ENCODE assay signal across 24 cellular contexts in genomic region chr7:105600720-105601550, GRCh38. TPM values are rescaled to one million over a fixed set of nuclear protein-coding genes. Genes with fewer than 3 reads are reported as not detected.
DNase-seq lines count a peak whose midpoint lies in the region; ATAC-seq and TF ChIP-seq lines count a peak whose summit lies in the region.
"Had no signal": no experiment of that assay in that cellular context is flagged by ENCODE, and none has a peak within 500 bp of the region (broad histone marks: within the 10 kb centered on the region; RNA-seq: fewer than 3 reads in every experiment).

No MANE protein-coding gene starts in this region.

- CTCF ChIA-PET in HCT116 (lab: Charles Lee) = no interaction called here

- no peaks in the 10 kb centered on the region for H3K79me2 ChIP-seq in HCT116 (ENCODE audit: insufficient read depth, low read length)
- H3K79me2 ChIP-seq: hepatocyte had no signal

- ATAC-seq in HCT116 (peak; percentile 55; the same call in 1 of the 2 replicates), upper lobe of left lung (ENCODE audit: low FRiP score in 2 of 2) (peak; percentile 64 to 90), HG02970 (IDR thresholded peaks at IDR 0.05; ENCODE audit: low FRiP score, unreplicated experiment) (no peak)
- ATAC-seq: psoas muscle had no signal

- H3K27me3 ChIP-seq in HCT116 (ENCODE audit: insufficient read depth, low read length) = no peaks in the 10 kb centered on the region
- no peaks in the 10 kb centered on the region for H3K27me3 ChIP-seq in upper lobe of left lung
- H3K27me3 ChIP-seq: hepatocyte had no signal

- H3K9me3 ChIP-seq in HCT116 (ENCODE audit: control insufficient read depth in 1 of 2, insufficient read depth in 1 of 2, low read depth in 1 of 2, low read length in 2 of 2) (no peaks in the 10 kb centered on the region), upper lobe of left lung (no peaks in the 10 kb centered on the region)
- H3K9me3 ChIP-seq: psoas muscle had no signal

- intact Hi-C loops in HCT116 (cut with micrococcal nuclease) = no loop called here

- TF ChIP-seq RAD21 in HCT116 (IDR thresholded peaks at IDR 0.05; ENCODE audit: low read depth) = no peak

- no peak for TF ChIP-seq POLR2A in HCT116 (IDR thresholded peaks at IDR 0.05; ENCODE audit: borderline replicate concordance, extremely low read depth, insufficient read depth, insufficient read length)
- TF ChIP-seq POLR2A in upper lobe of left lung (IDR thresholded peaks at IDR 0.05) = no peak

- H3K4me2 ChIP-seq in HCT116 (ENCODE audit: low read length) = no peak overlapping the region
- H3K4me2 ChIP-seq: hepatocyte, KMS-11 had no signal

- no peak overlapping the region for H3K4me3 ChIP-seq in HCT116 (replicated peaks in 1 of 2; ENCODE audit: low read depth in 1 of 2, low read length in 2 of 2)
- H3K4me3 ChIP-seq in upper lobe of left lung = no peak overlapping the region
- H3K4me3 ChIP-seq: hepatocyte, psoas muscle had no signal

- no TSS peak for BruUV-seq in HCT116 (replicated peaks; lab: Mats Ljungman, UMichigan)

- TF ChIP-seq CTCF in HCT116 (IDR thresholded peaks at IDR 0.05 in 2 of 3, conservative IDR thresholded peaks at IDR 0.05 in 1 of 3; ENCODE audit: borderline replicate concordance in 1 of 3, insufficient read depth in 1 of 3, low read depth in 2 of 3, low read length in 2 of 3) (no peak), upper lobe of left lung (IDR thresholded peaks at IDR 0.05) (no peak)

- H3K27ac ChIP-seq in HCT116 (ENCODE audit: low read depth, low read length) (no peak overlapping the region), upper lobe of left lung (no peak overlapping the region)
- H3K27ac ChIP-seq: hepatocyte, KMS-11, psoas muscle had no signal

- DNase-seq in HCT116 (ENCODE audit: low read depth, low spot score) = no peak
- peak; percentile 59 for DNase-seq in SK-N-DZ (ENCODE audit: low spot score)
- peak; percentile 86 for DNase-seq in islet precursor cell
- DNase-seq in upper lobe of left lung = peak in 1 of 2 donors; percentile 67
- no peak for DNase-seq in NCI-H510A treated with DMSO at 0.1 percent for 48 hours (lab: John Stamatoyannopoulos, UW)
- DNase-seq in hepatic stellate cell (ENCODE audit: low spot score) = no peak
- DNase-seq: activated CD4-positive, alpha-beta T cell treated with anti-CD3 and anti-CD28 coated beads, Interleukin-2, amount 10 ng/mL, durations not matched to agents 24 days and 14 days; activated naive CD4-positive, alpha-beta T cell treated with Interleukin-2 at 50 U/mL for 16 hours; anterior cingulate cortex; Calu3; GDM1; kidney; NCI-H1092 treated with DMSO at 0.1 percent for 48 hours; NCI-H2107; NCI-H526 treated with DMSO at 0.1 percent for 48 hours; psoas muscle; stimulated activated CD8-positive, alpha-beta memory T cell treated with anti-CD3 and anti-CD28 coated beads, Interleukin-4, amount 100 ng/mL, for 48 hours; substantia nigra had no signal

- TF ChIP-seq EP300 in upper lobe of left lung (IDR thresholded peaks at IDR 0.05) = no peak

- no peaks in the 10 kb centered on the region for H4K20me1 ChIP-seq in HCT116 (ENCODE audit: insufficient read depth)

- no peak overlapping the region for H2AFZ ChIP-seq in HCT116 (ENCODE audit: low read depth, low read length, poor library complexity, severe bottlenecking)
- H2AFZ ChIP-seq: hepatocyte had no signal

- RAD21 ChIA-PET in HCT116 (lab: Charles Lee; ENCODE audit: low non-redundant PET in 1 of 2, low total read pairs in 2 of 2, uncharacterized antibody in 2 of 2, unreplicated experiment in 2 of 2) = no interaction called here

- WGBS in upper lobe of left lung, 2 donors = 68 to 73% methylated on average over 14 of the region's 14 CpGs

- no peak overlapping the region for H3K9ac ChIP-seq in HCT116 (ENCODE audit: low read length)
- H3K9ac ChIP-seq: KMS-11 had no signal

- no peaks in the 10 kb centered on the region for H3K9me2 ChIP-seq in HCT116 (ENCODE audit: insufficient read depth)

- POLR2A ChIA-PET in HCT116 (lab: Charles Lee) = no interaction called here

- peaks cover 0 to 5% of the 10 kb centered on the region in 2 experiments; a peak in 1 of 4 replicates for H3K4me1 ChIP-seq in HCT116 (ENCODE audit: control insufficient read depth in 1 of 2, insufficient read depth in 2 of 2, low read length in 2 of 2)
- peaks cover 0 to 10% (median 0%) of the 10 kb centered on the region in 4 donors for H3K4me1 ChIP-seq in upper lobe of left lung

- H3K36me3 ChIP-seq in HCT116 (ENCODE audit: control insufficient read depth in 1 of 2, insufficient read depth in 2 of 2, low read length in 2 of 2) = no peaks in the 10 kb centered on the region
- H3K36me3 ChIP-seq in upper lobe of left lung = no peaks in the 10 kb centered on the region

TF ChIP-seq in HCT116, 20 proteins besides CTCF, POLR2A, EP300 and RAD21:
- no peak for TF ChIP-seq POLR2AphosphoS5 (IDR thresholded peaks at IDR 0.05; ENCODE audit: low read depth, low read length)
- TF ChIP-seq EGR1 (IDR thresholded peaks at IDR 0.05; ENCODE audit: low read depth) = no peak
- TF ChIP-seq FOSL1 (IDR thresholded peaks at IDR 0.05; ENCODE audit: low read depth) = no peak
- TF ChIP-seq SRF (IDR thresholded peaks at IDR 0.05; ENCODE audit: low read depth) = no peak
- TF ChIP-seq ZNF274 (IDR thresholded peaks at IDR 0.05; ENCODE audit: low read depth, low read length) = no peak
- TF ChIP-seq SIN3A (IDR thresholded peaks at IDR 0.05; ENCODE audit: low read depth) = no peak
- TF ChIP-seq EZH2phosphoT487 (IDR thresholded peaks at IDR 0.05; ENCODE audit: borderline replicate concordance) = no peak
- TF ChIP-seq YY1 (IDR thresholded peaks at IDR 0.05; ENCODE audit: extremely low read depth, insufficient replicate concordance, low read depth, low read length) = no peak
- TF ChIP-seq CBX3 (IDR thresholded peaks at IDR 0.05; ENCODE audit: low read depth) = no peak
- no peak for TF ChIP-seq ELF1 (IDR thresholded peaks at IDR 0.05; ENCODE audit: borderline replicate concordance, low read depth)
- TF ChIP-seq REST (IDR thresholded peaks at IDR 0.05; ENCODE audit: low read depth) = no peak
- no peak for TF ChIP-seq ZBTB33 (IDR thresholded peaks at IDR 0.05; ENCODE audit: extremely low read depth, insufficient replicate concordance, low read length)
- TF ChIP-seq SP1 (IDR thresholded peaks at IDR 0.05; ENCODE audit: low read depth) = no peak
- TF ChIP-seq TCF7L2 (IDR thresholded peaks at IDR 0.05; ENCODE audit: borderline replicate concordance, extremely low read depth, insufficient read depth, insufficient read length) = no peak
TF ChIP-seq in HCT116: peak in this region for 0.

RNA-seq across cellular contexts. Expression of gene EFCAB10, which starts 19.6 kb away (rescaled TPM):
- 1.7 TPM for total RNA-seq in HCT116 (2021; ENCODE audit: unreplicated experiment)
- polyA plus RNA-seq in HCT116 (2012) = 0.51 and 0.81 TPM in 2 replicates
- polyA plus RNA-seq in SK-N-DZ (2014; cell fraction: cytosol; rRNA removed) = 1.4 and 1.6 TPM in 2 replicates
- 0.93 and 1.7 TPM in 2 replicates for polyA plus RNA-seq in SK-N-DZ (2014; cell fraction: nucleus; rRNA removed)
- 10 to 100 TPM in 1 of 6 donors, 1 to 10 TPM in 3, under 1 TPM in 1, not detected in 1; 0.86 to 26.2 (median 5.1) TPM for total RNA-seq in upper lobe of left lung
- total RNA-seq: activated CD4-positive, alpha-beta T cell treated with anti-CD3 and anti-CD28 coated beads, Interleukin-2, amount 10 ng/mL, durations not matched to agents 24 days and 14 days; Calu3; hepatocyte; mesothelial cell of epicardium; psoas muscle had no signal
- polyA plus RNA-seq: BJ, neural cell, psoas muscle had no signal

Comparison
In these comparisons a context has a peak if more than half of its experiments do, and no peak if none do; other contexts are left out.
1. DNase-seq: peak in SK-N-DZ (single experiment) and islet precursor cell (single experiment); none in HCT116 (single experiment), NCI-H510A treated with DMSO at 0.1 percent for 48 hours (single experiment) and hepatic stellate cell (single experiment).